Comparison of ENCODE assay signal across 4 cellular contexts in the genomic region with DNA sequence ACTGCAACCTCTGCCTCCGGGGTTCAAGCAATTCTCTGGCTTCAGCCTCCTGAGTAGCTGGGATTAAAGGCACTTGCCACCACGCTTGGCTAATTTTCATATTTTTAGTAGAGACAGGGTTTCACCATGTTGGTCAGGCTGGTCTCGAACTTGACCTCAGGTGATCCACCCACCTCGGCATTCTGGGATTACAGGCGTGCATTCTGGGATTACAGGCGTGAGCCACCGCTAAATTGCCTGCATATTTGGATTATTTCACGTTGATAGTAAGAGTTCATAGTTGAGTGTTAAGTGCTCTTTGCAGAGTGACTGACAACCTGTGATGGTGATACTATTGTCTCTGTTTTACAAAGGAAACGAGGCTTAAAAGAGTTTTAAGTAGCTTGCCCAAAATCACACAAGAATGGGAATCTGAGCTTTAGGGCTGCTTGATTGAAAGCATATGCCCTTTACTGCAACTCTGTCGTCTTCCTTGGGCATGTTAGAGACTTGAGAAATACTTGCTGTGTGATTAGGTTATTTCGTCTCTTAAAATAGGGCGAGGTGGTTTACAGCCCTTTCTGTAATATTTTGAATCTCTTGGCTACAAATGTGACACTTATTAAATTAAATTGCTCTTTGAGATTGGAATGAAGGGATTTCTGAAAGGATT.
TF ChIP-seq lines count a peak whose summit lies in the region.

No MANE protein-coding gene starts in this region.

TF ChIP-seq in SK-N-SH treated with all-trans-retinoic acid at 6 μM for 48 hours, 23 proteins besides CTCF, POLR2A, EP300 and RAD21:
- TF ChIP-seq ISL1 (CRISPR knock-in tag; IDR thresholded peaks at IDR 0.05): peak; percentile 69
- TF ChIP-seq, protein P1, sequence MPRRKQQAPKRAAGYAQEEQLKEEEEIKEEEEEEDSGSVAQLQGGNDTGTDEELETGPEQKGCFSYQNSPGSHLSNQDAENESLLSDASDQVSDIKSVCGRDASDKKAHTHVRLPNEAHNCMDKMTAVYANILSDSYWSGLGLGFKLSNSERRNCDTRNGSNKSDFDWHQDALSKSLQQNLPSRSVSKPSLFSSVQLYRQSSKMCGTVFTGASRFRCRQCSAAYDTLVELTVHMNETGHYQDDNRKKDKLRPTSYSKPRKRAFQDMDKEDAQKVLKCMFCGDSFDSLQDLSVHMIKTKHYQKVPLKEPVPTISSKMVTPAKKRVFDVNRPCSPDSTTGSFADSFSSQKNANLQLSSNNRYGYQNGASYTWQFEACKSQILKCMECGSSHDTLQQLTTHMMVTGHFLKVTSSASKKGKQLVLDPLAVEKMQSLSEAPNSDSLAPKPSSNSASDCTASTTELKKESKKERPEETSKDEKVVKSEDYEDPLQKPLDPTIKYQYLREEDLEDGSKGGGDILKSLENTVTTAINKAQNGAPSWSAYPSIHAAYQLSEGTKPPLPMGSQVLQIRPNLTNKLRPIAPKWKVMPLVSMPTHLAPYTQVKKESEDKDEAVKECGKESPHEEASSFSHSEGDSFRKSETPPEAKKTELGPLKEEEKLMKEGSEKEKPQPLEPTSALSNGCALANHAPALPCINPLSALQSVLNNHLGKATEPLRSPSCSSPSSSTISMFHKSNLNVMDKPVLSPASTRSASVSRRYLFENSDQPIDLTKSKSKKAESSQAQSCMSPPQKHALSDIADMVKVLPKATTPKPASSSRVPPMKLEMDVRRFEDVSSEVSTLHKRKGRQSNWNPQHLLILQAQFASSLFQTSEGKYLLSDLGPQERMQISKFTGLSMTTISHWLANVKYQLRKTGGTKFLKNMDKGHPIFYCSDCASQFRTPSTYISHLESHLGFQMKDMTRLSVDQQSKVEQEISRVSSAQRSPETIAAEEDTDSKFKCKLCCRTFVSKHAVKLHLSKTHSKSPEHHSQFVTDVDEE (CRISPR knock-in tag; IDR thresholded peaks at IDR 0.05): no peak
- no peak for TF ChIP-seq GLIS3 (CRISPR knock-in tag; IDR thresholded peaks at IDR 0.05)

TF ChIP-seq in SK-N-SH, 30 proteins besides CTCF, POLR2A, EP300 and RAD21:
- TF ChIP-seq GATA2 (CRISPR knock-in tag; IDR thresholded peaks at IDR 0.05): no peak
- TF ChIP-seq POLR2AphosphoS5 (IDR thresholded peaks at IDR 0.05; ENCODE audit: low read depth, low read length): no peak
- TF ChIP-seq FOXJ3 (CRISPR knock-in tag; IDR thresholded peaks at IDR 0.05): no peak
- TF ChIP-seq JUND (IDR thresholded peaks at IDR 0.05): no peak
- TF ChIP-seq, protein P2, sequence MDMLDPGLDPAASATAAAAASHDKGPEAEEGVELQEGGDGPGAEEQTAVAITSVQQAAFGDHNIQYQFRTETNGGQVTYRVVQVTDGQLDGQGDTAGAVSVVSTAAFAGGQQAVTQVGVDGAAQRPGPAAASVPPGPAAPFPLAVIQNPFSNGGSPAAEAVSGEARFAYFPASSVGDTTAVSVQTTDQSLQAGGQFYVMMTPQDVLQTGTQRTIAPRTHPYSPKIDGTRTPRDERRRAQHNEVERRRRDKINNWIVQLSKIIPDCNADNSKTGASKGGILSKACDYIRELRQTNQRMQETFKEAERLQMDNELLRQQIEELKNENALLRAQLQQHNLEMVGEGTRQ (IDR thresholded peaks at IDR 0.05; ENCODE audit: borderline replicate concordance, low read depth, low read length): no peak
- no peak for TF ChIP-seq TCF12 (IDR thresholded peaks at IDR 0.05)
- no peak for TF ChIP-seq MXI1 (IDR thresholded peaks at IDR 0.05; ENCODE audit: low read depth, low read length)
- TF ChIP-seq, protein P3, sequence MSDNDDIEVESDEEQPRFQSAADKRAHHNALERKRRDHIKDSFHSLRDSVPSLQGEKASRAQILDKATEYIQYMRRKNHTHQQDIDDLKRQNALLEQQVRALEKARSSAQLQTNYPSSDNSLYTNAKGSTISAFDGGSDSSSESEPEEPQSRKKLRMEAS (IDR thresholded peaks at IDR 0.05; ENCODE audit: low read depth): no peak
- TF ChIP-seq, protein P4, sequence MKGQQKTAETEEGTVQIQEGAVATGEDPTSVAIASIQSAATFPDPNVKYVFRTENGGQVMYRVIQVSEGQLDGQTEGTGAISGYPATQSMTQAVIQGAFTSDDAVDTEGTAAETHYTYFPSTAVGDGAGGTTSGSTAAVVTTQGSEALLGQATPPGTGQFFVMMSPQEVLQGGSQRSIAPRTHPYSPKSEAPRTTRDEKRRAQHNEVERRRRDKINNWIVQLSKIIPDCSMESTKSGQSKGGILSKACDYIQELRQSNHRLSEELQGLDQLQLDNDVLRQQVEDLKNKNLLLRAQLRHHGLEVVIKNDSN (IDR thresholded peaks at IDR 0.05; ENCODE audit: borderline replicate concordance, low read depth): no peak
- TF ChIP-seq, protein P5, sequence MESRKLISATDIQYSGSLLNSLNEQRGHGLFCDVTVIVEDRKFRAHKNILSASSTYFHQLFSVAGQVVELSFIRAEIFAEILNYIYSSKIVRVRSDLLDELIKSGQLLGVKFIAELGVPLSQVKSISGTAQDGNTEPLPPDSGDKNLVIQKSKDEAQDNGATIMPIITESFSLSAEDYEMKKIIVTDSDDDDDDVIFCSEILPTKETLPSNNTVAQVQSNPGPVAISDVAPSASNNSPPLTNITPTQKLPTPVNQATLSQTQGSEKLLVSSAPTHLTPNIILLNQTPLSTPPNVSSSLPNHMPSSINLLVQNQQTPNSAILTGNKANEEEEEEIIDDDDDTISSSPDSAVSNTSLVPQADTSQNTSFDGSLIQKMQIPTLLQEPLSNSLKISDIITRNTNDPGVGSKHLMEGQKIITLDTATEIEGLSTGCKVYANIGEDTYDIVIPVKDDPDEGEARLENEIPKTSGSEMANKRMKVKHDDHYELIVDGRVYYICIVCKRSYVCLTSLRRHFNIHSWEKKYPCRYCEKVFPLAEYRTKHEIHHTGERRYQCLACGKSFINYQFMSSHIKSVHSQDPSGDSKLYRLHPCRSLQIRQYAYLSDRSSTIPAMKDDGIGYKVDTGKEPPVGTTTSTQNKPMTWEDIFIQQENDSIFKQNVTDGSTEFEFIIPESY (IDR thresholded peaks at IDR 0.05; ENCODE audit: borderline replicate concordance, low read depth): no peak
- TF ChIP-seq NFIC (IDR thresholded peaks at IDR 0.05; ENCODE audit: borderline replicate concordance): no peak

TF ChIP-seq in GM23338, 12 proteins besides CTCF, POLR2A, EP300 and RAD21 (continues in another document):
- TF ChIP-seq POLR2AphosphoS5 (IDR thresholded peaks at IDR 0.05; ENCODE audit: low read depth) (no peak), ZNF331 (CRISPR knock-in tag; IDR thresholded peaks at IDR 0.05; ENCODE audit: low read depth) (no peak), JUNB (IDR thresholded peaks at IDR 0.05; ENCODE audit: unreplicated experiment) (no peak), ZNF114 (CRISPR knock-in tag; IDR thresholded peaks at IDR 0.05) (no peak), EZH2 (IDR thresholded peaks at IDR 0.05; ENCODE audit: low read depth, unreplicated experiment) (no peak), STAT1 (IDR thresholded peaks at IDR 0.05; ENCODE audit: unreplicated experiment) (no peak), CREB1 (CRISPR knock-in tag; IDR thresholded peaks at IDR 0.05; ENCODE audit: low read depth) (no peak), NANOG (IDR thresholded peaks at IDR 0.05; ENCODE audit: borderline replicate concordance) (no peak)
- TF ChIP-seq, protein P6, sequence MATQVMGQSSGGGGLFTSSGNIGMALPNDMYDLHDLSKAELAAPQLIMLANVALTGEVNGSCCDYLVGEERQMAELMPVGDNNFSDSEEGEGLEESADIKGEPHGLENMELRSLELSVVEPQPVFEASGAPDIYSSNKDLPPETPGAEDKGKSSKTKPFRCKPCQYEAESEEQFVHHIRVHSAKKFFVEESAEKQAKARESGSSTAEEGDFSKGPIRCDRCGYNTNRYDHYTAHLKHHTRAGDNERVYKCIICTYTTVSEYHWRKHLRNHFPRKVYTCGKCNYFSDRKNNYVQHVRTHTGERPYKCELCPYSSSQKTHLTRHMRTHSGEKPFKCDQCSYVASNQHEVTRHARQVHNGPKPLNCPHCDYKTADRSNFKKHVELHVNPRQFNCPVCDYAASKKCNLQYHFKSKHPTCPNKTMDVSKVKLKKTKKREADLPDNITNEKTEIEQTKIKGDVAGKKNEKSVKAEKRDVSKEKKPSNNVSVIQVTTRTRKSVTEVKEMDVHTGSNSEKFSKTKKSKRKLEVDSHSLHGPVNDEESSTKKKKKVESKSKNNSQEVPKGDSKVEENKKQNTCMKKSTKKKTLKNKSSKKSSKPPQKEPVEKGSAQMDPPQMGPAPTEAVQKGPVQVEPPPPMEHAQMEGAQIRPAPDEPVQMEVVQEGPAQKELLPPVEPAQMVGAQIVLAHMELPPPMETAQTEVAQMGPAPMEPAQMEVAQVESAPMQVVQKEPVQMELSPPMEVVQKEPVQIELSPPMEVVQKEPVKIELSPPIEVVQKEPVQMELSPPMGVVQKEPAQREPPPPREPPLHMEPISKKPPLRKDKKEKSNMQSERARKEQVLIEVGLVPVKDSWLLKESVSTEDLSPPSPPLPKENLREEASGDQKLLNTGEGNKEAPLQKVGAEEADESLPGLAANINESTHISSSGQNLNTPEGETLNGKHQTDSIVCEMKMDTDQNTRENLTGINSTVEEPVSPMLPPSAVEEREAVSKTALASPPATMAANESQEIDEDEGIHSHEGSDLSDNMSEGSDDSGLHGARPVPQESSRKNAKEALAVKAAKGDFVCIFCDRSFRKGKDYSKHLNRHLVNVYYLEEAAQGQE (IDR thresholded peaks at IDR 0.05; ENCODE audit: unreplicated experiment): no peak

TF ChIP-seq in K562, 482 proteins besides CTCF, POLR2A, EP300 and RAD21:
- 0 out of 2 replicates have a peak, but pooled peaks have one; percentile 14 for TF ChIP-seq CEBPB (tag; IDR thresholded peaks at IDR 0.05)
- TF ChIP-seq, protein P7, sequence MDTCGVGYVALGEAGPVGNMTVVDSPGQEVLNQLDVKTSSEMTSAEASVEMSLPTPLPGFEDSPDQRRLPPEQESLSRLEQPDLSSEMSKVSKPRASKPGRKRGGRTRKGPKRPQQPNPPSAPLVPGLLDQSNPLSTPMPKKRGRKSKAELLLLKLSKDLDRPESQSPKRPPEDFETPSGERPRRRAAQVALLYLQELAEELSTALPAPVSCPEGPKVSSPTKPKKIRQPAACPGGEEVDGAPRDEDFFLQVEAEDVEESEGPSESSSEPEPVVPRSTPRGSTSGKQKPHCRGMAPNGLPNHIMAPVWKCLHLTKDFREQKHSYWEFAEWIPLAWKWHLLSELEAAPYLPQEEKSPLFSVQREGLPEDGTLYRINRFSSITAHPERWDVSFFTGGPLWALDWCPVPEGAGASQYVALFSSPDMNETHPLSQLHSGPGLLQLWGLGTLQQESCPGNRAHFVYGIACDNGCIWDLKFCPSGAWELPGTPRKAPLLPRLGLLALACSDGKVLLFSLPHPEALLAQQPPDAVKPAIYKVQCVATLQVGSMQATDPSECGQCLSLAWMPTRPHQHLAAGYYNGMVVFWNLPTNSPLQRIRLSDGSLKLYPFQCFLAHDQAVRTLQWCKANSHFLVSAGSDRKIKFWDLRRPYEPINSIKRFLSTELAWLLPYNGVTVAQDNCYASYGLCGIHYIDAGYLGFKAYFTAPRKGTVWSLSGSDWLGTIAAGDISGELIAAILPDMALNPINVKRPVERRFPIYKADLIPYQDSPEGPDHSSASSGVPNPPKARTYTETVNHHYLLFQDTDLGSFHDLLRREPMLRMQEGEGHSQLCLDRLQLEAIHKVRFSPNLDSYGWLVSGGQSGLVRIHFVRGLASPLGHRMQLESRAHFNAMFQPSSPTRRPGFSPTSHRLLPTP (IDR thresholded peaks at IDR 0.05; ENCODE audit: borderline replicate concordance, extremely low read depth, insufficient read length): no peak
- TF ChIP-seq, protein P5 (CRISPR knock-in tag; IDR thresholded peaks at IDR 0.05): peak; percentile 56; the same call in 1 of the 2 replicates
TF ChIP-seq in K562: peak in this region for 2.
